In the genomic region with DNA sequence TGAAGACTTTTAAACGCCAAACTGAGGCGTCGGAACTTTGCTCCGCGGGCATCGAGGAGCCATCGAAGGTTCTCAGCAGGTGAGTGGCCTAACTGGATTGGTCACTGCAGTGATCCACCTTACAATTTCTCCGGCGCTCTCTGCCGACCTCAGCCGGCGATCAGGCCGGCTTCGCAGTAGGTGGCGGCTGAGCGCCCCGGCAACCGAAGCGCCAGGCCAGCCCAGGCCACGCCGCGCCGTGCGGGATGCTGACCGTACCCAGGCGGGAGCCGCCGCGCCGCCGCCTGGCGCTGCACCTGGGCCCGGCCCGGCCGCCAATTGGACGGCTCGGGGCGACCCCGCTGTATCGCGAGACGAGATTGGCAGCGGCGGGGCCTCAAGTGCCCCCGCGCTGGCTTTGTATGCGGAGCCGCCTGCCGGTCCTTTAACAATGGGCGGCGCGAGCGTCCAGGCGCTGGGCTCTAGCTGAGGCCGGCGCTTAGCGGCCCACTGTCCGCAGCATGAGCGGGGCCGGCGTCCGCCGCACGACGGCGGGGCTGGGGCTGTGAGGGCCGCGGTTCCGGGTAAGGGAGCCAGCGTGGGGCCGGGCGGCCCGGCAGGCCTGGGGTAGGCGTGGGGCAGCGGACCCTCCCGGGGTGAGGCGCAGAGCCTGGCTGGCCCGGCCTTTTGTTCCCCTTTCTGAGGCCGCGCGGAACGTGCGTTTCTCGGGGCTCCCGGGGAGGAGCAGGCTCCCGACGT, we compare ENCODE assay signal across 8 cellular contexts. TPM values are rescaled to one million over a fixed set of nuclear protein-coding genes. Genes with fewer than 3 reads are reported as not detected.
DNase-seq lines count a peak whose midpoint lies in the region; ATAC-seq and TF ChIP-seq lines count a peak whose summit lies in the region.

A gene with protein sequence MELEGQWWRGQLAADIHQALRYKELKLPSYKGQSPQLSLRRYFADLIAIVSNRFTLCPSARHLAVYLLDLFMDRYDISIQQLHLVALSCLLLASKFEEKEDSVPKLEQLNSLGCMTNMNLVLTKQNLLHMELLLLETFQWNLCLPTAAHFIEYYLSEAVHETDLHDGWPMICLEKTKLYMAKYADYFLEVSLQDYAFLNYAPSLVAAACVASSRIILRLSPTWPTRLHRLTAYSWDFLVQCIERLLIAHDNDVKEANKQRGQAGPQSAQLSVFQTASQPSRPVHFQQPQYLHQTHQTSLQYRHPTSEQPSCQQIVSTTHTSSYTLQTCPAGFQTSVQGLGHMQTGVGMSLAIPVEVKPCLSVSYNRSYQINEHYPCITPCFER (plus strand): TSS at position 427 of the 738 bp plus-strand sequence. CDS start 811 bp downstream, outside the sequence.

- H2AFZ ChIP-seq in OCI-LY7 (ENCODE audit: low read length) = peak within 1 kb of the TSS; percentile 91

- ATAC-seq in GM21367 (IDR thresholded peaks at IDR 0.05; ENCODE audit: unreplicated experiment) = peak; percentile 85

- H3K4me1 ChIP-seq in OCI-LY7 (ENCODE audit: insufficient read depth, low read length, poor library complexity, severe bottlenecking) (peaks cover 23% of the 10 kb centered on the region), esophagus (ENCODE audit: control insufficient read depth in 2 of 2, insufficient read depth in 2 of 2, low read length in 1 of 2) (no peaks in the 10 kb centered on the region), mucosa of rectum (ENCODE audit: control insufficient read depth in 2 of 2, insufficient read depth in 2 of 2, low read length in 2 of 2) (peaks cover 8 to 19% of the 10 kb centered on the region in 2 donors)

- H4K20me1 ChIP-seq in OCI-LY7 (ENCODE audit: insufficient read depth, low read length) = no peaks in the 10 kb centered on the region; the same call in 1 of the 2 replicates

- CTCF ChIA-PET in OCI-LY7 (lab: Charles Lee; ENCODE audit: unreplicated experiment) = no interaction called here

- H3K9me3 ChIP-seq in OCI-LY7 (ENCODE audit: low read length) (no peaks in the 10 kb centered on the region), esophagus (ENCODE audit: control insufficient read depth in 2 of 2, insufficient read depth in 1 of 2, low read depth in 1 of 2, low read length in 1 of 2) (no peaks in the 10 kb centered on the region), mucosa of rectum (ENCODE audit: control insufficient read depth in 2 of 2, low read length in 2 of 2) (no peaks in the 10 kb centered on the region)

- H3K4me3 ChIP-seq in OCI-LY7 (ENCODE audit: low read depth, low read length, poor library complexity, severe bottlenecking) (peak within 1 kb of the TSS; percentile 89), esophagus (ENCODE audit: low read depth in 1 of 2, low read length in 2 of 2) (peak within 1 kb of the TSS; percentile 69 to 89), mucosa of rectum (ENCODE audit: low read length in 2 of 2) (peak within 1 kb of the TSS; percentile 82 to 89)

- H3K27me3 ChIP-seq in esophagus (ENCODE audit: control insufficient read depth in 1 of 2, insufficient read depth in 2 of 2, low read length in 2 of 2) (no peaks in the 10 kb centered on the region), mucosa of rectum (ENCODE audit: control insufficient read depth in 2 of 2, insufficient read depth in 2 of 2, low read length in 2 of 2) (no peaks in the 10 kb centered on the region)

- WGBS in esophagus, 2 donors = 1% methylated on average over 79 to 87 of the region's 87 CpGs

- DNase-seq in D341Med (ENCODE audit: low spot score) (peak; percentile 96), HT1080 (ENCODE audit: low read depth) (peak; percentile 85), OCI-LY7 (ENCODE audit: low spot score) (peak; percentile 91), activated T-cell treated with anti-CD3 and anti-CD28 coated beads for 4 hours (peak; percentile 72)
- DNase-seq in stimulated activated CD8-positive, alpha-beta memory T cell treated with anti-CD3 and anti-CD28 coated beads, Interleukin-4, amount 100 ng/mL, for 24 hours (ENCODE audit: low read depth) = peak; percentile 71

- peaks cover 30% of the 10 kb centered on the region; the same call in 1 of the 2 replicates for H3K79me2 ChIP-seq in OCI-LY7 (ENCODE audit: insufficient read depth, low read depth, low read length)

- 0 out of 2 replicates have a peak, but pooled peaks have one; percentile 17 for TF ChIP-seq CTCF in OCI-LY7 (conservative IDR thresholded peaks at IDR 0.05; ENCODE audit: low read length)

- BruUV-seq in OCI-LY7 (replicated peaks; lab: Mats Ljungman, UMichigan) = no TSS peak

- intact Hi-C loops in OCI-LY7 (cut with micrococcal nuclease; ENCODE audit: unreplicated experiment) = loop anchor here (1.0 to 5.0 kb wide), 2 partner anchors 46 to 249 kb away; no protein-coding TSS in a partner anchor

- H3K9ac ChIP-seq in mucosa of rectum (ENCODE audit: low read depth in 1 of 2, low read length in 2 of 2) = peak within 1 kb of the TSS; percentile 82 to 83

- POLR2A ChIA-PET in OCI-LY7 (lab: Charles Lee) = interaction anchor here (0.9 kb wide), 1 partner anchor 12 kb away, joined by 4 read pairs; no protein-coding TSS in a partner anchor

- no peaks in the 10 kb centered on the region for H3K9me2 ChIP-seq in OCI-LY7 (ENCODE audit: insufficient read depth, low read length)

- peak within 1 kb of the TSS; percentile 50 for H3K27ac ChIP-seq in OCI-LY7 (ENCODE audit: low read depth, low read length, poor library complexity, severe bottlenecking)
- H3K27ac ChIP-seq in esophagus (ENCODE audit: low read depth in 2 of 2, low read length in 1 of 2) = peak within 1 kb of the TSS; percentile 83 to 84
- peak within 1 kb of the TSS; percentile 83 to 87 for H3K27ac ChIP-seq in mucosa of rectum (ENCODE audit: low read depth in 2 of 2, low read length in 2 of 2)

- H3K4me2 ChIP-seq in OCI-LY7 (ENCODE audit: low read length) = peak within 1 kb of the TSS; percentile 82

- H3K36me3 ChIP-seq in OCI-LY7 (ENCODE audit: insufficient read depth, low read length) (peaks cover 21% of the 10 kb centered on the region), esophagus (ENCODE audit: control insufficient read depth in 2 of 2, insufficient read depth in 2 of 2, low read length in 1 of 2) (no peaks in the 10 kb centered on the region), mucosa of rectum (ENCODE audit: control insufficient read depth in 2 of 2, insufficient read depth in 2 of 2, low read length in 2 of 2) (peaks cover 0 to 2% of the 10 kb centered on the region in 2 donors)

RNA-seq across cellular contexts. Expression of the gene that starts here (rescaled TPM):
- total RNA-seq in HT1080 (2014; rRNA removed; shearing (Covaris generic)) = 3.0 and 6.8 TPM in 2 replicates
- polyA plus RNA-seq in HT1080 (2015; cell fraction: cytosol; rRNA removed) = 5.9 and 7.8 TPM in 2 replicates
- polyA plus RNA-seq in HT1080 (2015; cell fraction: nucleus; rRNA removed) = 6.3 and 8.5 TPM in 2 replicates
- total RNA-seq in OCI-LY7 (2014; rRNA removed; shearing (Covaris generic)) = 5.6 and 8.2 TPM in 2 replicates
- total RNA-seq in OCI-LY7 (2022) = 13.3 and 14.5 TPM in 2 replicates
- 1 to 10 TPM; 1.4 to 1.9 TPM for polyA plus RNA-seq in esophagus

Comparison
In these comparisons a context has a peak if more than half of its experiments do, and no peak if none do; other contexts are left out.
1. Peak in every context shown above with its lines: DNase-seq, ATAC-seq, H3K4me3 ChIP-seq and H3K27ac ChIP-seq.